In genomic region chr20:5636841-5637240, GRCh38 we compare ENCODE assay signal across 33 cellular contexts.
"Had no signal": no experiment of that assay in that cellular context is flagged by ENCODE, and none has a peak within 500 bp of the region (broad histone marks: within the 10 kb centered on the region; RNA-seq: fewer than 3 reads in every experiment).

No MANE protein-coding gene starts in this region.

- ATAC-seq: activated CD4-positive, CD25-positive, alpha-beta regulatory T cell treated with anti-CD3 and anti-CD28 coated beads, Interleukin-2, amount 50 U/mL, for 24 hours; activated naive CD4-positive, alpha-beta T cell treated with anti-CD3 and anti-CD28 coated beads, Interleukin-2, amount 50 U/mL, for 72 hours; activated T-cell treated with anti-CD3 and anti-CD28 coated beads, Interleukin-2, amount 50 U/mL, for 72 hours; gastroesophageal sphincter; T-cell had no signal

- H3K27ac Mint-ChIP-seq: activated B cell treated with CpG ODN at 0.5 μM for 24 hours; activated CD4-positive, alpha-beta memory T cell treated with anti-CD3 and anti-CD28 coated beads, Interleukin-2, amount 10 ng/mL, durations not matched to agents 7 days and 5 days; activated naive CD4-positive, alpha-beta T cell treated with anti-CD3 and anti-CD28 coated beads, Interleukin-2, amount 10 ng/mL, durations not matched to agents 7 days and 5 days; activated naive CD4-positive, alpha-beta T cell treated with anti-CD3 and anti-CD28 coated beads, Interleukin-2, amount 50 U/mL, for 72 hours; activated naive CD8-positive, alpha-beta T cell treated with anti-CD3 and anti-CD28 coated beads, Interleukin-2, amount 10 ng/mL, durations not matched to agents 7 days and 5 days; activated T-cell treated with anti-CD3 and anti-CD28 coated beads, Interleukin-2, amount 50 U/mL, for 24 hours; activated T-cell treated with anti-CD3 and anti-CD28 coated beads, Interleukin-2, amount 50 U/mL, for 72 hours; brain; T-cell; T-helper 1 cell treated with Interleukin-12 subunit alpha and Interleukin-12 subunit beta and Interleukin-4 antibody, amounts not matched to agents 30 μg/mL and 1 μg/mL, for 36 hours; T-helper 2 cell treated with Interferon-gamma antibody and Interleukin-4, amounts not matched to agents 5 μg/mL and 100 μg/mL, for 36 hours had no signal

- H3K36me3 ChIP-seq: ascending aorta, breast epithelium, cardiac muscle cell, colonic mucosa, esophagus squamous epithelium, gastroesophageal sphincter, WERI-Rb-1 had no signal

- H3K4me1 Mint-ChIP-seq: activated CD4-positive, alpha-beta memory T cell treated with anti-CD3 and anti-CD28 coated beads, Interleukin-2, amount 10 ng/mL, durations not matched to agents 7 days and 5 days; activated naive CD8-positive, alpha-beta T cell treated with anti-CD3 and anti-CD28 coated beads, Interleukin-2, amount 10 ng/mL, durations not matched to agents 7 days and 5 days; brain had no signal

- H3K4me1 ChIP-seq: ascending aorta, breast epithelium, colonic mucosa had no signal

- FAIRE-seq: endometrium, endothelial cell of umbilical vein had no signal

- H3K4me3 Mint-ChIP-seq: activated B cell treated with CpG ODN at 0.5 μM for 24 hours; activated CD4-positive, alpha-beta memory T cell treated with anti-CD3 and anti-CD28 coated beads, Interleukin-2, amount 10 ng/mL, durations not matched to agents 7 days and 5 days; activated naive CD4-positive, alpha-beta T cell treated with anti-CD3 and anti-CD28 coated beads, Interleukin-2, amount 10 ng/mL, durations not matched to agents 7 days and 5 days; activated naive CD8-positive, alpha-beta T cell treated with anti-CD3 and anti-CD28 coated beads, Interleukin-2, amount 10 ng/mL, durations not matched to agents 7 days and 5 days; activated T-cell treated with anti-CD3 and anti-CD28 coated beads, Interleukin-2, amount 50 U/mL, for 24 hours; activated T-cell treated with anti-CD3 and anti-CD28 coated beads, Interleukin-2, amount 50 U/mL, for 72 hours; brain; T-cell; T-helper 1 cell treated with Interleukin-12 subunit alpha and Interleukin-12 subunit beta and Interleukin-4 antibody, amounts not matched to agents 30 μg/mL and 1 μg/mL, for 36 hours; T-helper 2 cell treated with Interferon-gamma antibody and Interleukin-4, amounts not matched to agents 5 μg/mL and 100 μg/mL, for 36 hours had no signal

- DNase-seq: activated B cell treated with CpG ODN at 0.5 μM for 24 hours; activated CD4-positive, alpha-beta memory T cell treated with anti-CD3 and anti-CD28 coated beads, Interleukin-2, amount 10 ng/mL, durations not matched to agents 7 days and 5 days; activated CD4-positive, alpha-beta T cell treated with anti-CD3 and anti-CD28 coated beads for 48 hours; activated CD4-positive, alpha-beta T cell treated with anti-CD3 and anti-CD28 coated beads, Interleukin-2, amount 50 U/mL, for 4 hours; activated CD8-positive, alpha-beta memory T cell treated with anti-CD3 and anti-CD28 coated beads, Interleukin-2, amount 50 U/mL, for 48 hours; activated gamma-delta T cell; activated naive CD4-positive, alpha-beta T cell; activated naive CD4-positive, alpha-beta T cell treated with anti-CD3 and anti-CD28 coated beads, Interleukin-2, amount 10 ng/mL, durations not matched to agents 7 days and 5 days; activated naive CD8-positive, alpha-beta T cell treated with anti-CD3 and anti-CD28 coated beads, Interleukin-2, amount 10 ng/mL, durations not matched to agents 7 days and 5 days; activated T-cell treated with anti-CD3 and anti-CD28 coated beads for 4 hours; activated T-cell treated with anti-CD3 and anti-CD28 coated beads, Interleukin-2, amount 50 U/mL, for 24 hours; activated T-cell treated with anti-CD3 and anti-CD28 coated beads, Interleukin-2, amount 50 U/mL, for 72 hours; central memory CD4-positive, alpha-beta T cell; cerebellar nuclear complex; colonic mucosa; effector CD8-positive, alpha-beta T cell; esophagus squamous epithelium; foreskin melanocyte; T-cell; T1000; WERI-Rb-1 had no signal

- H3K4me3 ChIP-seq: ascending aorta, breast epithelium, cardiac muscle cell, colonic mucosa, esophagus squamous epithelium, gastroesophageal sphincter had no signal

- H3K27me3 ChIP-seq: ascending aorta, breast epithelium, cardiac muscle cell, colonic mucosa, esophagus squamous epithelium, gastroesophageal sphincter had no signal

- H3K36me3 Mint-ChIP-seq: activated naive CD8-positive, alpha-beta T cell treated with anti-CD3 and anti-CD28 coated beads, Interleukin-2, amount 10 ng/mL, durations not matched to agents 7 days and 5 days had no signal

- H3K9me3 ChIP-seq: breast epithelium, colonic mucosa had no signal

- H3K27ac ChIP-seq: ascending aorta, breast epithelium, cardiac muscle cell, colonic mucosa, epithelial cell of prostate, esophagus squamous epithelium, gastroesophageal sphincter, WERI-Rb-1 had no signal

- H3K27me3 Mint-ChIP-seq: activated B cell treated with CpG ODN at 0.5 μM for 24 hours; activated CD4-positive, alpha-beta memory T cell treated with anti-CD3 and anti-CD28 coated beads, Interleukin-2, amount 10 ng/mL, durations not matched to agents 7 days and 5 days; activated naive CD4-positive, alpha-beta T cell treated with anti-CD3 and anti-CD28 coated beads, Interleukin-2, amount 10 ng/mL, durations not matched to agents 7 days and 5 days; activated naive CD8-positive, alpha-beta T cell treated with anti-CD3 and anti-CD28 coated beads, Interleukin-2, amount 10 ng/mL, durations not matched to agents 7 days and 5 days; activated T-cell treated with anti-CD3 and anti-CD28 coated beads, Interleukin-2, amount 50 U/mL, for 24 hours; T-cell had no signal
